In the genomic region with DNA sequence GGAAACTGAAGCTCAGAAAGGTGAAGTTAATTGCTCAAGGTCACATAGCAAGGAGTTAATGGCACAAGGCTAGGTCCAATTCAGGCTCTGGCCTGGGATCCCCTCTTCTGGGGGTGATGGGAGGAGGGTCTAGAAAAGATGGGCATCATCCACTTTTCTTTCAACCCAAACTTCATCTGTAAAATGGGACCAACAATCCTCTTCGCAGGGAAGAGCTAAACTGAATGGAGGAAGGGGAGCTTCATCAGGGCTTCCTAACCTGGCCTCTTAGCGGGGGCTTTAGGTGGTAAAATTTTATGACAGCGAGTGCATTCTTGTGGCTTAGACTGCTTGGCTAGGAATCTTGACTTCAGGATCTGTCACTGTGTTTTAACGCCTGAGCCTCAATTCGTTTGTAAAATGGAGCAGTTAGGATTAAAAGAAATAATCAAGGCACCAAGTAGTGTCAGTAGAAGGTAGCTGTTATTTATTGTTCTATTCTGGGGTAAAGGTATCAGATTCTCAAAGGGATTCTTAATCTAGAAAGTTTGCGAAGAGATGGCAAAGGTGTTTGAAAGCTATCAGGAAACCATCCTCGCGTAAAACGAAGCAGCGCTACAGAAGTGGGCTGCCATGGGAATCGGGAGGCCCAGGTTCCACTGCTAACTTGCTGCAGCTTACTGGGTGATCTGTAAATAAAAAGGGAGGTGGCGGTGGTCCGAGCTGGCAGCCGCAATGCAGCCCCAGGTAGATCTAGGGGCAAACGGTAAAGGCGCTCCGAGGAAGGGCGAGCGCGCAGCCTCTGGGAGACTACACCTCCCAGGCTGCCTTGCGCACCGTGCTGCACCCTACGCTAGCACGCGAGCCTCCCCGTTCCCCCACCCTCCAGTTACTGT, we compare ENCODE assay signal across 1 cellular context.
A peak's percentile ranks its signal among the peaks of the same experiment; 100 is the strongest.
TF ChIP-seq lines count a peak whose summit lies in the region.

No MANE protein-coding gene starts in this region.

TF ChIP-seq in GM12878, 131 proteins besides CTCF, POLR2A, EP300 and RAD21 (continued from another document):
- TF ChIP-seq HCFC1 (IDR thresholded peaks at IDR 0.05; ENCODE audit: low read length) (peak; percentile 93), IRF4 (IDR thresholded peaks at IDR 0.05; ENCODE audit: low read depth, low read length) (no peak), CHD2 (IDR thresholded peaks at IDR 0.05; ENCODE audit: borderline replicate concordance, low read depth, low read length) (peak; percentile 100; the same call in 1 of the 2 replicates)
- TF ChIP-seq, protein P1, sequence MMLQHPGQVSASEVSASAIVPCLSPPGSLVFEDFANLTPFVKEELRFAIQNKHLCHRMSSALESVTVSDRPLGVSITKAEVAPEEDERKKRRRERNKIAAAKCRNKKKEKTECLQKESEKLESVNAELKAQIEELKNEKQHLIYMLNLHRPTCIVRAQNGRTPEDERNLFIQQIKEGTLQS (IDR thresholded peaks at IDR 0.05; ENCODE audit: borderline replicate concordance, extremely low read depth, low read depth, low read length), result no peak
